ENCODE assay signal across 18 cellular contexts in genomic region chr9:17117372-17117771, GRCh38. TPM values are rescaled to one million over a fixed set of nuclear protein-coding genes. Genes with fewer than 3 reads are reported as not detected.
DNase-seq lines count a peak whose midpoint lies in the region; ATAC-seq, FAIRE-seq and TF ChIP-seq lines count a peak whose summit lies in the region.
"Had no signal": no experiment of that assay in that cellular context is flagged by ENCODE, and none has a peak within 500 bp of the region (broad histone marks: within the 10 kb centered on the region; RNA-seq: fewer than 3 reads in every experiment).

No MANE protein-coding gene starts in this region.

- H3K4me1 ChIP-seq in fibroblast of lung (ENCODE audit: control insufficient read depth, extremely low read depth, insufficient read depth, low read length) (no peaks in the 10 kb centered on the region), prostate gland (replicated peaks) (no peaks in the 10 kb centered on the region), foreskin keratinocyte (no peaks in the 10 kb centered on the region)

- FAIRE-seq in G401.6 (lab: Jason Lieb, UNC): peak; percentile 39
- FAIRE-seq: GM19239, K562 had no signal

- no peak overlapping the region for H3K4me2 ChIP-seq in fibroblast of lung (ENCODE audit: extremely low read depth, insufficient read depth, low read length)

- no peaks in the 10 kb centered on the region for H4K20me1 ChIP-seq in fibroblast of lung (ENCODE audit: control insufficient read depth, extremely low read depth, insufficient read depth, low read length)

- no peak for TF ChIP-seq CTCF in LNCaP clone FGC (IDR thresholded peaks at IDR 0.05; ENCODE audit: control insufficient read depth, extremely low read depth, insufficient read depth)
- TF ChIP-seq CTCF in fibroblast of lung (conservative IDR thresholded peaks at IDR 0.05 in 1 of 2, IDR thresholded peaks at IDR 0.05 in 1 of 2; ENCODE audit: low read depth in 1 of 2, low read length in 2 of 2): no peak
- no peak for TF ChIP-seq CTCF in prostate gland (IDR thresholded peaks at IDR 0.05)
- no peak for TF ChIP-seq CTCF in foreskin keratinocyte (conservative IDR thresholded peaks at IDR 0.05)

- peak; percentile 76 for DNase-seq in LNCaP clone FGC (ENCODE audit: low read depth)
- no peak for DNase-seq in fibroblast of lung (ENCODE audit: low read depth in 2 of 2)
- DNase-seq in prostate gland (ENCODE audit: low spot score): peak; percentile 13
- no peak for DNase-seq in foreskin keratinocyte
- DNase-seq in AG20443 (ENCODE audit: low spot score): no peak
- DNase-seq: AML-193, COR-L47, HCEC 1CT, NCI-H146, NCI-H2081 treated with DMSO at 0.1 percent for 48 hours, NCI-H226, NCI-H524 treated with DMSO at 0.1 percent for 48 hours, SHP77 treated with DMSO at 0.1 percent for 48 hours had no signal

- H3K27ac ChIP-seq in fibroblast of lung (ENCODE audit: insufficient read depth, low read length) (no peak overlapping the region), prostate gland (no peak overlapping the region), foreskin keratinocyte (no peak overlapping the region)

- H3K79me2 ChIP-seq in fibroblast of lung (ENCODE audit: control insufficient read depth, insufficient read depth, low read length): no peaks in the 10 kb centered on the region

- no peak overlapping the region for H3K4me3 ChIP-seq in LNCaP clone FGC (ENCODE audit: low read depth, low read length)
- H3K4me3 ChIP-seq in fibroblast of lung (replicated peaks in 1 of 4; ENCODE audit: control extremely low read depth in 1 of 4, insufficient read depth in 1 of 4, low read depth in 3 of 4, low read length in 4 of 4): no peak overlapping the region
- H3K4me3 ChIP-seq in prostate gland: no peak overlapping the region
- H3K4me3 ChIP-seq: K562 had no signal

- H2AFZ ChIP-seq in fibroblast of lung (ENCODE audit: low read length): peak overlapping the region; percentile 34

- intact Hi-C loops in prostate gland (cut with DNase I): loop anchor here (5.0 kb wide), 1 partner anchor 345 kb away; no protein-coding TSS in a partner anchor

- no peak for ATAC-seq in foreskin keratinocyte
- ATAC-seq in GM21717 (IDR thresholded peaks at IDR 0.05; ENCODE audit: unreplicated experiment): no peak
- ATAC-seq: K562 had no signal

- H3K27me3 ChIP-seq in fibroblast of lung (ENCODE audit: control insufficient read depth, insufficient read depth, low read length): no peaks in the 10 kb centered on the region
- no peaks in the 10 kb centered on the region for H3K27me3 ChIP-seq in prostate gland (replicated peaks; ENCODE audit: insufficient read depth)
- no peaks in the 10 kb centered on the region for H3K27me3 ChIP-seq in foreskin keratinocyte

- no peaks in the 10 kb centered on the region for H3K9me3 ChIP-seq in fibroblast of lung (ENCODE audit: control insufficient read depth, insufficient read depth, low read depth, low read length)
- no peaks in the 10 kb centered on the region for H3K9me3 ChIP-seq in prostate gland

- WGBS in prostate gland: 10% methylated on average over 3 of the region's 3 CpGs

- no peak overlapping the region for H3K9ac ChIP-seq in fibroblast of lung (ENCODE audit: insufficient read depth, low read length)

- H3K36me3 ChIP-seq in fibroblast of lung (ENCODE audit: control insufficient read depth, insufficient read depth, low read length): no peaks in the 10 kb centered on the region
- H3K36me3 ChIP-seq in prostate gland: no peaks in the 10 kb centered on the region

- no peak for TF ChIP-seq POLR2A in prostate gland (IDR thresholded peaks at IDR 0.05)

RNA-seq across cellular contexts. Expression of gene CNTLN, which starts 17.5 kb away (rescaled TPM):
- total RNA-seq in fibroblast of lung (13.0 and 16.7 TPM in 2 replicates), prostate gland (10 to 100 TPM in 1 of 2 donors, 1 to 10 TPM in 1; 4.1 to 12.9 TPM), foreskin keratinocyte (5.0 and 5.5 TPM in 2 replicates)
- polyA plus RNA-seq in fibroblast of lung (8.5 and 9.1 TPM in 2 replicates), foreskin keratinocyte (1.7 and 2.2 TPM in 2 replicates)
- polyA plus RNA-seq in fibroblast of lung (2012): 6.2 and 6.9 TPM in 2 replicates
- 0.24 and 0.96 TPM in 2 replicates for polyA minus RNA-seq in fibroblast of lung (ENCODE audit: low replicate concordance)
- total RNA-seq: K562, OCI-LY7 had no signal

Comparison
In these comparisons a context has a peak if more than half of its experiments do, and no peak if none do; other contexts are left out.
1. DNase-seq: peak in LNCaP clone FGC (single experiment) and prostate gland (single experiment); none in fibroblast of lung (0 of 2), foreskin keratinocyte (0 of 2) and AG20443 (single experiment).